Comparison of ENCODE assay signal across 12 cellular contexts in the genomic region with DNA sequence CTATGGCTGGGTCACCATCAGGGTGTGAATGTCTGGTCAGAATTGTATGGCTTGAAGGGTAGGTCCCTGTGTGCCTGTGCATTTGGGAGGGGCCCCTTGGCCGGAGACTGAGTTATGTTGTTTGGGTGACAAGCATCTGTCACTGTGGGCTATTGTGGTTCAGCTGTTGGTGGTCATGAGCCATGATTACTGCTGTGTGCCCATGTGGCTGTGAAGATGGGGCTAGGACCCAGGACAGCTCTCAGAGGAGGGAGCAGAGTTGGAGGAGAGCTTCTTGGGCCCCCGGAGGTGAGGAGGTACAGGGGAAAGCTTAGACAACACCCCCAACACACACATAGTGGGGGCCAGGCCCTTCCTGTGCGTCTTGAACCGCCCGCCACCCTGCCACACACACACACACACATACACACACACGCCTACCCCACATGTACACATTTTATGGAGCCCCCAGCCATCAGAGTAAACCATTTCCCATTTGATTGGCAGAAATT. TPM values are rescaled to one million over a fixed set of nuclear protein-coding genes. Genes with fewer than 3 reads are reported as not detected.
DNase-seq lines count a peak whose midpoint lies in the region; ATAC-seq and TF ChIP-seq lines count a peak whose summit lies in the region.
"Had no signal": no experiment of that assay in that cellular context is flagged by ENCODE, and none has a peak within 500 bp of the region (broad histone marks: within the 10 kb centered on the region; RNA-seq: fewer than 3 reads in every experiment).

No MANE protein-coding gene starts in this region.

- H3K4me1 ChIP-seq in HUES48 (ENCODE audit: control insufficient read depth, insufficient read depth, low read length) (peaks cover 14% of the 10 kb centered on the region), neural progenitor cell (peaks cover 32% of the 10 kb centered on the region), OCI-LY7 (ENCODE audit: insufficient read depth, low read length, poor library complexity, severe bottlenecking) (no peaks in the 10 kb centered on the region)

- intact Hi-C loops in Calu3 (cut with micrococcal nuclease; ENCODE audit: unreplicated experiment) = no loop called here
- intact Hi-C loops in OCI-LY7 (cut with micrococcal nuclease; ENCODE audit: unreplicated experiment) = no loop called here

- H3K27ac Mint-ChIP-seq in Calu3 (ENCODE audit: unreplicated experiment) = no peak overlapping the region
- no peak overlapping the region for H3K27ac Mint-ChIP-seq in effector memory CD8-positive, alpha-beta T cell
- H3K27ac Mint-ChIP-seq in neural progenitor cell = peak overlapping the region; percentile 50

- H3K27me3 Mint-ChIP-seq in Calu3 (ENCODE audit: unreplicated experiment) (peaks cover 51% of the 10 kb centered on the region), neural progenitor cell (ENCODE audit: insufficient read depth, low read depth) (peaks cover 24% of the 10 kb centered on the region)
- peaks cover 41 to 80% of the 10 kb centered on the region in 2 donors for H3K27me3 Mint-ChIP-seq in effector memory CD8-positive, alpha-beta T cell

- H3K36me3 Mint-ChIP-seq in Calu3 (ENCODE audit: insufficient read depth, unreplicated experiment) (peaks cover 20% of the 10 kb centered on the region), neural progenitor cell (peaks cover 4% of the 10 kb centered on the region)
- H3K36me3 Mint-ChIP-seq in effector memory CD8-positive, alpha-beta T cell (ENCODE audit: insufficient read depth) = peaks cover 3% of the 10 kb centered on the region

- CTCF ChIA-PET in Calu3 (lab: Charles Lee) = no interaction called here
- CTCF ChIA-PET in OCI-LY7 (lab: Charles Lee; ENCODE audit: unreplicated experiment) = no interaction called here

- H3K27me3 ChIP-seq in HUES48 (ENCODE audit: control insufficient read depth, insufficient read depth, low read length) (peaks cover 11% of the 10 kb centered on the region; the same call in 1 of the 2 replicates), neural progenitor cell (peaks cover 25% of the 10 kb centered on the region)

- TF ChIP-seq CTCF in Calu3 (IDR thresholded peaks at IDR 0.05; ENCODE audit: unreplicated experiment) (no peak), neural progenitor cell (IDR thresholded peaks at IDR 0.05) (no peak), OCI-LY7 (conservative IDR thresholded peaks at IDR 0.05; ENCODE audit: low read length) (no peak)

- DNase-seq in Calu3 (no peak), neural progenitor cell (ENCODE audit: low spot score) (no peak), DMS53 treated with DMSO at 0.1 percent for 48 hours (lab: John Stamatoyannopoulos, UW; ENCODE audit: unreplicated experiment) (no peak), OCI-LY7 (ENCODE audit: low spot score) (no peak), islet precursor cell (no peak)
- no peak for DNase-seq in effector memory CD8-positive, alpha-beta T cell
- DNase-seq: activated CD4-positive, alpha-beta T cell treated with anti-CD3 and anti-CD28 coated beads for 48 hours; activated gamma-delta T cell treated with Interleukin-2 at 50 U/mL for 16 hours; colonic mucosa; spleen; tibial artery had no signal

- H3K4me3 Mint-ChIP-seq in Calu3 (ENCODE audit: low read depth, unreplicated experiment) (peak overlapping the region; percentile 12), neural progenitor cell (peak overlapping the region; percentile 89)
- H3K4me3 Mint-ChIP-seq in effector memory CD8-positive, alpha-beta T cell = peak overlapping the region; percentile 66 to 70

- H3K27ac ChIP-seq in HUES48 (ENCODE audit: low read depth, low read length) (no peak overlapping the region), neural progenitor cell (no peak overlapping the region), OCI-LY7 (ENCODE audit: low read depth, low read length, poor library complexity, severe bottlenecking) (no peak overlapping the region)
- H3K27ac ChIP-seq: colonic mucosa, spleen, tibial artery had no signal

- H3K9me3 ChIP-seq in HUES48 (ENCODE audit: control insufficient read depth, insufficient read depth, low read length) (no peaks in the 10 kb centered on the region), neural progenitor cell (ENCODE audit: low read depth) (no peaks in the 10 kb centered on the region), OCI-LY7 (ENCODE audit: low read length) (no peaks in the 10 kb centered on the region)
- H3K9me3 ChIP-seq: colonic mucosa, spleen, tibial artery had no signal

- H3K79me2 ChIP-seq in neural progenitor cell (ENCODE audit: low read depth) = peaks cover 20% of the 10 kb centered on the region
- H3K79me2 ChIP-seq in OCI-LY7 (ENCODE audit: insufficient read depth, low read depth, low read length) = no peaks in the 10 kb centered on the region

- no peaks in the 10 kb centered on the region for H3K9me2 ChIP-seq in OCI-LY7 (ENCODE audit: insufficient read depth, low read length)

- no peaks in the 10 kb centered on the region for H3K9me3 Mint-ChIP-seq in Calu3 (ENCODE audit: low read depth, unreplicated experiment)
- no peaks in the 10 kb centered on the region for H3K9me3 Mint-ChIP-seq in effector memory CD8-positive, alpha-beta T cell
- no peaks in the 10 kb centered on the region for H3K9me3 Mint-ChIP-seq in neural progenitor cell

- peak overlapping the region; percentile 96 for H3K4me2 ChIP-seq in neural progenitor cell
- H3K4me2 ChIP-seq in OCI-LY7 (ENCODE audit: low read length) = no peak overlapping the region

- H3K36me3 ChIP-seq in HUES48 (ENCODE audit: control insufficient read depth, insufficient read depth, low read length) (peaks cover 10% of the 10 kb centered on the region), neural progenitor cell (no peaks in the 10 kb centered on the region), OCI-LY7 (ENCODE audit: insufficient read depth, low read length) (no peaks in the 10 kb centered on the region)
- H3K36me3 ChIP-seq: colonic mucosa, spleen, tibial artery had no signal

- H3K9ac ChIP-seq in HUES48 (ENCODE audit: low read depth, low read length) = no peak overlapping the region
- H3K9ac ChIP-seq in neural progenitor cell = no peak overlapping the region

- H3F3A ChIP-seq in neural progenitor cell (ENCODE audit: low read depth) = peaks cover 28% of the 10 kb centered on the region

- POLR2A ChIA-PET in OCI-LY7 (lab: Charles Lee) = interaction anchor here (0.6 kb wide), 1 partner anchor 182 kb away, joined by 4 read pairs; no protein-coding TSS in a partner anchor

- H4K20me1 ChIP-seq in neural progenitor cell (ENCODE audit: low read depth) (peaks cover 44% of the 10 kb centered on the region), OCI-LY7 (ENCODE audit: insufficient read depth, low read length) (no peaks in the 10 kb centered on the region)

- ATAC-seq in effector memory CD8-positive, alpha-beta T cell (replicated peaks) = peak; percentile 46

- H3K4me3 ChIP-seq in HUES48 (ENCODE audit: low read depth, low read length) (peak overlapping the region; percentile 71), neural progenitor cell (peak overlapping the region; percentile 90), OCI-LY7 (ENCODE audit: low read depth, low read length, poor library complexity, severe bottlenecking) (no peak overlapping the region)
- H3K4me3 ChIP-seq: colonic mucosa, tibial artery had no signal

- H3K4me1 Mint-ChIP-seq in Calu3 (ENCODE audit: low read depth, unreplicated experiment) (peaks cover 13% of the 10 kb centered on the region), neural progenitor cell (peaks cover 37% of the 10 kb centered on the region)
- peaks cover 19 to 22% of the 10 kb centered on the region in 2 donors for H3K4me1 Mint-ChIP-seq in effector memory CD8-positive, alpha-beta T cell (ENCODE audit: low read depth in 2 of 2)

- BruUV-seq in Calu3 (replicated peaks; lab: Mats Ljungman, UMichigan) = no TSS peak
- no TSS peak for BruUV-seq in OCI-LY7 (replicated peaks; lab: Mats Ljungman, UMichigan)

- H2AFZ ChIP-seq in neural progenitor cell (replicated peaks) = no peak overlapping the region
- no peak overlapping the region for H2AFZ ChIP-seq in OCI-LY7 (ENCODE audit: low read length)

RNA-seq across cellular contexts. Expression of gene GAREM2, which starts 1.8 kb away (rescaled TPM):
- total RNA-seq in Calu3 (2022) (2.6 and 2.8 TPM in 2 replicates), neural progenitor cell (ENCODE audit: low replicate concordance) (15.1 and 20.0 TPM in 2 replicates), OCI-LY7 (2022) (0.11 TPM in 1 of 2 replicates, not detected in the other)
- total RNA-seq in OCI-LY7 (2014; rRNA removed; shearing (Covaris generic)) = not detected in 2 replicates

Comparison
In these comparisons a context has a peak if more than half of its experiments do, and no peak if none do; other contexts are left out.
1. H3K4me3 Mint-ChIP-seq: peak in every context shown above with its lines; median percentile 89 in neural progenitor cell; 68 in effector memory CD8-positive, alpha-beta T cell; 12 in Calu3.